Comparison of ENCODE assay signal across 8 cellular contexts in the genomic region with DNA sequence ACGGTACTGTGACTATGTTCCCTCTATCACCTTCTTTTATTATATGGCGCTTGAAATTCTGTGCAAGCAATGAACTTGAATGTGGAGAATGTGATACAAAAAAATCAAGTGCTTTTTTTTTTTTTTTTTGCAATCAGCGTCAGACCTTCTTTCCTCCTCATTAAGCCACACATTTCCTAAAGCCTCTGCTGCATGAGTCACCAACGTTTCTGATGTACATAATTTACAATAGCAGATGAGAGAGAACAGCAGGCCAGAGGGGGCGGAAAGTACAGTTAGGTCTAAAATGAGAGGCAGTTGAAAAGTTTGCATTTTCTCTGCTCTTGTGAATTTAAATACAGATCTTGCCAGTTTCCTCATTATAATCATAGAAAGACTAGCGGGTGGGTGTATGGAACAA.
DNase-seq lines count a peak whose midpoint lies in the region; ATAC-seq, FAIRE-seq and TF ChIP-seq lines count a peak whose summit lies in the region.
"Had no signal": no experiment of that assay in that cellular context is flagged by ENCODE, and none has a peak within 500 bp of the region (broad histone marks: within the 10 kb centered on the region; RNA-seq: fewer than 3 reads in every experiment).

No MANE protein-coding gene starts in this region.

- FAIRE-seq in bronchial epithelial cell (lab: Jason Lieb, UNC) = no peak

- no peak overlapping the region for H3K27ac ChIP-seq in heart left ventricle

- WGBS in heart left ventricle, 4 donors = 37 to 71% (median 65%) methylated on average over 6 of the region's 6 CpGs

- TF ChIP-seq POLR2A in heart left ventricle (IDR thresholded peaks at IDR 0.05) = no peak

- DNase-seq in HFF-Myc (ENCODE audit: extremely low read depth, low read depth) (peak; percentile 74), T-helper 1 cell (peak in 3 of 5 donors; percentile 34 to 86 (median 41)), bronchial epithelial cell (ENCODE audit: low read depth) (peak; percentile 68), heart left ventricle (no peak)
- DNase-seq in stimulated activated CD4-positive, alpha-beta T cell treated with anti-CD3 and anti-CD28 coated beads, Interleukin-15, amount 100 ng/mL, for 48 hours (ENCODE audit: low read depth in 2 of 2) = peak; percentile 38 to 49

- TF ChIP-seq CTCF in HFF-Myc (IDR thresholded peaks at IDR 0.05; ENCODE audit: low read depth, low read length, missing control alignments) (no peak), bronchial epithelial cell (IDR thresholded peaks at IDR 0.05; ENCODE audit: insufficient read depth, low read length, severe bottlenecking) (no peak), heart left ventricle (IDR thresholded peaks at IDR 0.05) (no peak)

- H3K4me1 ChIP-seq in heart left ventricle = peaks cover 0 to 44% (median 0%) of the 10 kb centered on the region in 12 donors

- ATAC-seq in GM21447 (IDR thresholded peaks at IDR 0.05; ENCODE audit: unreplicated experiment) (no peak), heart left ventricle (no peak), GM18517 (IDR thresholded peaks at IDR 0.05; ENCODE audit: unreplicated experiment) (no peak)

- H3K27me3 ChIP-seq in bronchial epithelial cell (ENCODE audit: control insufficient read depth, insufficient read depth, low read length) = no peaks in the 10 kb centered on the region
- H3K27me3 ChIP-seq in heart left ventricle = peaks cover 0 to 2% (median 0%) of the 10 kb centered on the region in 9 donors
- H3K27me3 ChIP-seq: Peyer's patch had no signal

- H3K36me3 ChIP-seq in bronchial epithelial cell (ENCODE audit: control insufficient read depth, insufficient read depth, low read length) (no peaks in the 10 kb centered on the region), heart left ventricle (no peaks in the 10 kb centered on the region)
- H3K36me3 ChIP-seq: Peyer's patch had no signal

- intact Hi-C loops in heart left ventricle (cut with DNase I) = no loop called here

- H3K4me3 ChIP-seq in HFF-Myc (replicated peaks; ENCODE audit: low read depth, low read length) = no peak overlapping the region
- H3K4me3 ChIP-seq in bronchial epithelial cell (ENCODE audit: low read depth, low read length) = no peak overlapping the region
- H3K4me3 ChIP-seq in heart left ventricle = no peak overlapping the region
- H3K4me3 ChIP-seq: Peyer's patch had no signal

- H3K9me3 ChIP-seq in heart left ventricle = no peaks in the 10 kb centered on the region
- H3K9me3 ChIP-seq: Peyer's patch had no signal

Comparison
In these comparisons a context has a peak if more than half of its experiments do, and no peak if none do; other contexts are left out.
1. DNase-seq: peak in HFF-Myc (single experiment), T-helper 1 cell (3 of 5), bronchial epithelial cell (single experiment) and stimulated activated CD4-positive, alpha-beta T cell treated with anti-CD3 and anti-CD28 coated beads, Interleukin-15, amount 100 ng/mL, for 48 hours (2 of 2); none in heart left ventricle (0 of 5).